ENCODE assay signal across 11 cellular contexts in the genomic region with DNA sequence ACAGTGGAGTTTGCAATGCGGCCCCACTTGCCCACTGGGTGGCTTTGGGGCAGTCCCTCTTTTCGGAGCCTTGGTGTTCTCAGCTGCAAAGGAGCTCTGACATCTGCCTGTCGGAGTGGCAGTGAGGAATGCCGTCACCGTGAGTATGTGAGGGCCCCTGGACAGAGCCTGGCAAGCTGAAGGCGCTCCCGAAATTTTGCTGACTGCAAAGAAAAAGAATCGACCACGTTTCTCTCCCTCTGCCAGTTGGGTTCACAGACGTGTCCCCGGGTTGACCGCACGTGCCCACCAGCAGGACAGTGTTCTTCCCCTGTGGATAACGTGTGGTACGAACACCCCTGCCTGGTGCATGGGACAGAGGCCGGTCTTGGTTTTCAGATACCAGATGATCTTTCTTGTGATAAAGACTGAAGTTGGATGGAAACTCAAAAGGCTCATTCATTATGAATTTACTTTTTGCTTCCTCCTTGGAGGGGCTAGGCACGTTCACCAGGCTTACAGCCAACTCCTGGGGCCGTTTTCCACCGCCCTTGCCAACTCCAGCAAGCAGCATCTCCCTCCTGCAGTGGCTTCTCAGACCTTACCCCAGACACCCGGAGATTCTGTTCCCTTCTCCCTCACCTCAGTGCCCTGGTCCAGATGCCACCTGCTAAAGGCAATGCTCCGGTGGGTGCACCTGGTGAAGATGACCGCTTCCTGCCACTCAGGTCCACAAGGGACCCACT. TPM values are rescaled to one million over a fixed set of nuclear protein-coding genes. Genes with fewer than 3 reads are reported as not detected.
DNase-seq lines count a peak whose midpoint lies in the region; ATAC-seq and TF ChIP-seq lines count a peak whose summit lies in the region.
"Had no signal": no experiment of that assay in that cellular context is flagged by ENCODE, and none has a peak within 500 bp of the region (broad histone marks: within the 10 kb centered on the region; RNA-seq: fewer than 3 reads in every experiment).

No MANE protein-coding gene starts in this region.

- peaks cover 65% of the 10 kb centered on the region for H3K36me3 ChIP-seq in CD4-positive, CD25-positive, alpha-beta regulatory T cell (ENCODE audit: control insufficient read depth, insufficient read depth, low read length)
- H3K36me3 ChIP-seq in Panc1 (ENCODE audit: control insufficient read depth, insufficient read depth, low read length) (no peaks in the 10 kb centered on the region), parathyroid adenoma (ENCODE audit: control insufficient read depth, insufficient read depth, low read length) (no peaks in the 10 kb centered on the region)

- peaks cover 11 to 59% (median 41%) of the 10 kb centered on the region in 4 donors for H3K4me1 Mint-ChIP-seq in CD4-positive, CD25-positive, alpha-beta regulatory T cell

- H3K9ac ChIP-seq in parathyroid adenoma = no peak overlapping the region

- peak overlapping the region in 2 of 3 donors; percentile 61 to 83 for H3K27ac Mint-ChIP-seq in CD4-positive, CD25-positive, alpha-beta regulatory T cell

- POLR2A ChIA-PET in Panc1 (lab: Charles Lee) = interaction anchor here (0.7 kb wide), 1 partner anchor 344 kb away, joined by 4 read pairs; no protein-coding TSS in a partner anchor

- H3K27me3 Mint-ChIP-seq in CD4-positive, CD25-positive, alpha-beta regulatory T cell = no peaks in the 10 kb centered on the region

- no peak overlapping the region for H2AFZ ChIP-seq in parathyroid adenoma

- ATAC-seq in CD4-positive, CD25-positive, alpha-beta regulatory T cell (ENCODE audit: low read depth in 2 of 2) = no peak
- ATAC-seq in Panc1 = no peak
- no peak for ATAC-seq in HG03045 (IDR thresholded peaks at IDR 0.05; ENCODE audit: unreplicated experiment)
- no peak for ATAC-seq in HG03469 (IDR thresholded peaks at IDR 0.05; ENCODE audit: unreplicated experiment)

- no TSS peak for BruUV-seq in Panc1 (replicated peaks; lab: Mats Ljungman, UMichigan)

- H3K4me1 ChIP-seq in CD4-positive, CD25-positive, alpha-beta regulatory T cell (ENCODE audit: control insufficient read depth, insufficient read depth, low read length, poor library complexity, severe bottlenecking) = peaks cover 26% of the 10 kb centered on the region
- H3K4me1 ChIP-seq in Panc1 (ENCODE audit: control insufficient read depth, insufficient read depth, low read length) = peaks cover 24% of the 10 kb centered on the region
- H3K4me1 ChIP-seq in parathyroid adenoma = peaks cover 2% of the 10 kb centered on the region

- DNase-seq in CD4-positive, CD25-positive, alpha-beta regulatory T cell = no peak
- DNase-seq in Panc1 (ENCODE audit: low read depth, low spot score) (no peak), coronary artery (ENCODE audit: low spot score) (peak; percentile 75), NCI-H748 treated with DMSO at 0.1 percent for 48 hours (lab: John Stamatoyannopoulos, UW) (no peak), T-helper 2 cell (no peak)
- DNase-seq: DND-41, mesendoderm, SW 1271 had no signal

- H3K36me3 Mint-ChIP-seq in CD4-positive, CD25-positive, alpha-beta regulatory T cell = peaks cover 48% of the 10 kb centered on the region

- in situ Hi-C loops in Panc1 (cut with HindIII; ENCODE audit: low pct_unique_long_range_greater_than_20kb, low sequenced_read_pairs) = no loop called here

- H3K9me3 Mint-ChIP-seq in CD4-positive, CD25-positive, alpha-beta regulatory T cell = peaks cover 0 to 1% (median 0%) of the 10 kb centered on the region in 7 donors

- intact Hi-C loops in Panc1 (cut with micrococcal nuclease; ENCODE audit: unreplicated experiment) = no loop called here

- no peaks in the 10 kb centered on the region for H3K79me2 ChIP-seq in parathyroid adenoma

- no peak overlapping the region for H3K27ac ChIP-seq in CD4-positive, CD25-positive, alpha-beta regulatory T cell (ENCODE audit: insufficient read depth, low read length, poor library complexity, severe bottlenecking)
- peak overlapping the region; percentile 91; the same call in 1 of the 2 replicates for H3K27ac ChIP-seq in Panc1 (ENCODE audit: low read length)
- H3K27ac ChIP-seq in coronary artery = peak overlapping the region; percentile 93 to 94
- peak overlapping the region; percentile 82 for H3K27ac ChIP-seq in parathyroid adenoma

- TF ChIP-seq CTCF in Panc1 (IDR thresholded peaks at IDR 0.05) = no peak
- TF ChIP-seq CTCF in coronary artery (IDR thresholded peaks at IDR 0.05) = no peak
- TF ChIP-seq CTCF in parathyroid adenoma (IDR thresholded peaks at IDR 0.05) = no peak

- no peak overlapping the region for H3K4me3 ChIP-seq in CD4-positive, CD25-positive, alpha-beta regulatory T cell (ENCODE audit: low read depth, low read length)
- H3K4me3 ChIP-seq in Panc1 (ENCODE audit: low read depth in 2 of 2, low read length in 2 of 2) = no peak overlapping the region
- H3K4me3 ChIP-seq in coronary artery = no peak overlapping the region
- no peak overlapping the region for H3K4me3 ChIP-seq in parathyroid adenoma (ENCODE audit: low read depth, low read length)

- H3K4me2 ChIP-seq in parathyroid adenoma (ENCODE audit: low read length) = no peak overlapping the region

- no peaks in the 10 kb centered on the region for H3K27me3 ChIP-seq in CD4-positive, CD25-positive, alpha-beta regulatory T cell (ENCODE audit: control insufficient read depth, insufficient read depth, low read length)
- H3K27me3 ChIP-seq in Panc1 (ENCODE audit: control insufficient read depth, insufficient read depth, low read length) (no peaks in the 10 kb centered on the region), parathyroid adenoma (ENCODE audit: control insufficient read depth, insufficient read depth, low read length) (no peaks in the 10 kb centered on the region)

- CTCF ChIA-PET in Panc1 (lab: Charles Lee) = interaction anchor here (2.0 kb wide), 1 partner anchor 10 kb away, joined by 12 read pairs; no protein-coding TSS in a partner anchor

- H3K4me3 Mint-ChIP-seq in CD4-positive, CD25-positive, alpha-beta regulatory T cell = peak overlapping the region in 2 of 4 donors; percentile 44 to 52

- no peaks in the 10 kb centered on the region for H3K9me3 ChIP-seq in CD4-positive, CD25-positive, alpha-beta regulatory T cell (ENCODE audit: control insufficient read depth in 2 of 2, low read length in 2 of 2)
- H3K9me3 ChIP-seq in Panc1 (ENCODE audit: control insufficient read depth, insufficient read depth, low read depth, low read length) = no peaks in the 10 kb centered on the region
- no peaks in the 10 kb centered on the region for H3K9me3 ChIP-seq in parathyroid adenoma (ENCODE audit: control insufficient read depth, low read length)

RNA-seq across cellular contexts. Expression of gene ECE1, which starts 29.7 kb away (rescaled TPM):
- 140 TPM for total RNA-seq in CD4-positive, CD25-positive, alpha-beta regulatory T cell
- 10 to 100 TPM; 25.7 to 32.3 (median 27.7) TPM for polyA plus RNA-seq in CD4-positive, CD25-positive, alpha-beta regulatory T cell
- total RNA-seq in Panc1 (2021; ENCODE audit: unreplicated experiment) = 192 TPM
- polyA plus RNA-seq in Panc1 (2012; ENCODE audit: insufficient read length) = 250 TPM
